Comparison of ENCODE assay signal across 32 cellular contexts in genomic region chr16:23369416-23369815, GRCh38.
"Had no signal": no experiment of that assay in that cellular context is flagged by ENCODE, and none has a peak within 500 bp of the region (broad histone marks: within the 10 kb centered on the region; RNA-seq: fewer than 3 reads in every experiment).

No MANE protein-coding gene starts in this region.

- DNase-seq: activated B cell treated with CpG ODN at 0.5 μM for 24 hours; activated CD4-positive, alpha-beta T cell treated with anti-CD3 and anti-CD28 coated beads for 1 hour; activated CD4-positive, alpha-beta T cell treated with anti-CD3 and anti-CD28 coated beads for 48 hours; activated CD4-positive, alpha-beta T cell treated with anti-CD3 and anti-CD28 coated beads, Interleukin-2, amount 50 U/mL, for 4 hours; activated CD8-positive, alpha-beta T cell treated with anti-CD3 and anti-CD28 coated beads, Interleukin-2, amount 10 ng/mL, durations not matched to agents 7 days and 5 days; activated gamma-delta T cell; activated naive CD4-positive, alpha-beta T cell treated with Interleukin-2 at 50 U/mL for 16 hours; activated naive CD8-positive, alpha-beta T cell treated with anti-CD3 and anti-CD28 coated beads, Interleukin-2, amount 10 ng/mL, durations not matched to agents 7 days and 5 days; activated T-cell treated with anti-CD3 and anti-CD28 coated beads, Interleukin-2, amount 50 U/mL, for 24 hours; amygdala; colonic mucosa; Kasumi-1; MM.1S; MV-4-11; NCI-H1092 treated with DMSO at 0.1 percent for 48 hours; NCI-H187 treated with DMSO at 0.1 percent for 48 hours; NCI-H2081 treated with DMSO at 0.1 percent for 48 hours; NCI-H510A; NCI-H526; NCI-H748 treated with DMSO at 0.1 percent for 48 hours; Peyer's patch; Right ventricle myocardium superior; SW 1271; T-helper 1 cell; T-helper 2 cell; T-helper 9 cell had no signal

- H3K27me3 Mint-ChIP-seq: activated B cell treated with CpG ODN at 0.5 μM for 24 hours; activated naive CD4-positive, alpha-beta T cell treated with anti-CD3 and anti-CD28 coated beads, Interleukin-2, amount 50 U/mL, for 24 hours; activated T-cell treated with anti-CD3 and anti-CD28 coated beads, Interleukin-2, amount 50 U/mL, for 24 hours had no signal

- H3K36me3 Mint-ChIP-seq: activated naive CD4-positive, alpha-beta T cell treated with anti-CD3 and anti-CD28 coated beads, Interleukin-2, amount 50 U/mL, for 24 hours; activated naive CD8-positive, alpha-beta T cell treated with anti-CD3 and anti-CD28 coated beads, Interleukin-2, amount 10 ng/mL, durations not matched to agents 7 days and 5 days had no signal

- ATAC-seq: activated CD8-positive, alpha-beta T cell treated with anti-CD3 and anti-CD28 coated beads, Interleukin-2, amount 10 ng/mL, durations not matched to agents 7 days and 5 days had no signal

- H3K4me3 Mint-ChIP-seq: activated B cell treated with CpG ODN at 0.5 μM for 24 hours; activated CD8-positive, alpha-beta T cell treated with anti-CD3 and anti-CD28 coated beads, Interleukin-2, amount 10 ng/mL, durations not matched to agents 7 days and 5 days; activated naive CD4-positive, alpha-beta T cell treated with anti-CD3 and anti-CD28 coated beads, Interleukin-2, amount 50 U/mL, for 24 hours; activated naive CD8-positive, alpha-beta T cell treated with anti-CD3 and anti-CD28 coated beads, Interleukin-2, amount 10 ng/mL, durations not matched to agents 7 days and 5 days; activated T-cell treated with anti-CD3 and anti-CD28 coated beads, Interleukin-2, amount 50 U/mL, for 24 hours; central memory CD8-positive, alpha-beta T cell had no signal

- H3K4me1 ChIP-seq: ascending aorta, colonic mucosa, Peyer's patch had no signal

- H3K27ac Mint-ChIP-seq: activated B cell treated with CpG ODN at 0.5 μM for 24 hours; activated CD8-positive, alpha-beta T cell treated with anti-CD3 and anti-CD28 coated beads, Interleukin-2, amount 10 ng/mL, durations not matched to agents 7 days and 5 days; activated naive CD8-positive, alpha-beta T cell treated with anti-CD3 and anti-CD28 coated beads, Interleukin-2, amount 10 ng/mL, durations not matched to agents 7 days and 5 days; activated T-cell treated with anti-CD3 and anti-CD28 coated beads, Interleukin-2, amount 50 U/mL, for 24 hours; activated T-helper 2 cell treated with anti-CD3 and anti-CD28 coated beads, Interferon-gamma antibody, Interleukin-2, Interleukin-4, amounts not matched to agents 10 μg/mL and 5 μg/mL and 100 μg/mL, durations not matched to agents 14 hours and 24 hours and 36 hours had no signal

- H3K4me3 ChIP-seq: ascending aorta, cardiac muscle cell, colonic mucosa, Peyer's patch had no signal

- H3K9me3 Mint-ChIP-seq: activated B cell treated with CpG ODN at 0.5 μM for 24 hours; activated naive CD4-positive, alpha-beta T cell treated with anti-CD3 and anti-CD28 coated beads, Interleukin-2, amount 50 U/mL, for 24 hours; activated naive CD8-positive, alpha-beta T cell treated with anti-CD3 and anti-CD28 coated beads, Interleukin-2, amount 10 ng/mL, durations not matched to agents 7 days and 5 days; activated T-cell treated with anti-CD3 and anti-CD28 coated beads, Interleukin-2, amount 50 U/mL, for 24 hours; activated T-helper 2 cell treated with anti-CD3 and anti-CD28 coated beads, Interferon-gamma antibody, Interleukin-2, Interleukin-4, amounts not matched to agents 10 μg/mL and 5 μg/mL and 100 μg/mL, durations not matched to agents 14 hours and 24 hours and 36 hours; central memory CD8-positive, alpha-beta T cell had no signal

- H3K36me3 ChIP-seq: ascending aorta, cardiac muscle cell, colonic mucosa, Peyer's patch had no signal

- H3K27ac ChIP-seq: ascending aorta, cardiac muscle cell, colonic mucosa, Peyer's patch, VCaP had no signal

- H3K27me3 ChIP-seq: ascending aorta, cardiac muscle cell, colonic mucosa, Peyer's patch had no signal

- H3K9me3 ChIP-seq: ascending aorta, colonic mucosa, Peyer's patch had no signal
